ENCODE assay signal across 36 cellular contexts in the genomic region with DNA sequence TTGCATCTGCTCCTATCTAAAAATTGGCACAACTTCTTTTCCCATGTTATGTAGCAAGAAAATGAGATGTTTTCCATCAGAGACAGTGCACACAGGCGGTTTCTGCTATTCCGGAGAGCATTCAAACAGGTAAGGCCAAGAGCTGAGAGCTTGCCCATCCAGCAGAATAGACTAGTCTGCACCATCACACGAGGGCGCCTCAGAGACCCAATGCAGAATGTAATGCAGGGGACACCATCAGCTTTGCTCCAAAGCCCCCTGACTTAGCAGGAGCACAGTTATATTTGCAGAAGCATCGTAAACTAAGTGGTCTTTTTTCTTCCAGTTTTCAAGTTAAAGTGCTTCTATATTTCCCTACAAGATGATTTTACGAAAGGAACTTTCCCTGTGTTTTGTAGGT. TPM values are rescaled to one million over a fixed set of nuclear protein-coding genes. Genes with fewer than 3 reads are reported as not detected.
"Had no signal": no experiment of that assay in that cellular context is flagged by ENCODE, and none has a peak within 500 bp of the region (broad histone marks: within the 10 kb centered on the region; RNA-seq: fewer than 3 reads in every experiment).

No MANE protein-coding gene starts in this region.

- H3K27ac ChIP-seq: ascending aorta, cardiac muscle cell, coronary artery, dorsolateral prefrontal cortex, gastroesophageal sphincter, hepatocyte, neural progenitor cell, right atrium auricular region, thoracic aorta, uterus, WERI-Rb-1 had no signal

- H3K4me3 ChIP-seq: ascending aorta, cardiac muscle cell, coronary artery, dorsolateral prefrontal cortex, gastroesophageal sphincter, hepatocyte, neural progenitor cell, right atrium auricular region, smooth muscle cell, thoracic aorta, uterus had no signal

- H3K4me3 Mint-ChIP-seq: activated CD4-positive, alpha-beta memory T cell treated with anti-CD3 and anti-CD28 coated beads for 36 hours; activated CD4-positive, alpha-beta T cell treated with anti-CD3 and anti-CD28 coated beads, Interleukin-2, amount 10 ng/mL, durations not matched to agents 24 days and 14 days; activated T-cell treated with anti-CD3 and anti-CD28 coated beads, Interleukin-2, amount 50 U/mL, for 4 hours; activated T-helper 17 cell treated with anti-CD3 and anti-CD28 coated beads, Interleukin-2, amount 50 U/mL, for 72 hours; brain; neural progenitor cell had no signal

- H3K36me3 ChIP-seq: ascending aorta, cardiac muscle cell, gastroesophageal sphincter, neural progenitor cell, right atrium auricular region, thoracic aorta, uterus, WERI-Rb-1 had no signal

- H3K36me3 Mint-ChIP-seq: brain, neural progenitor cell had no signal

- ATAC-seq: activated naive CD4-positive, alpha-beta T cell treated with anti-CD3 and anti-CD28 coated beads, Interleukin-2, amount 50 U/mL, for 72 hours; activated T-cell treated with anti-CD3 and anti-CD28 coated beads, Interleukin-2, amount 50 U/mL, for 4 hours; activated T-helper 17 cell treated with anti-CD3 and anti-CD28 coated beads, Interleukin-2, amount 50 U/mL, for 72 hours; gastroesophageal sphincter; left colon had no signal

- H3K9ac ChIP-seq: neural progenitor cell had no signal

- H3K9me3 Mint-ChIP-seq: activated CD4-positive, alpha-beta memory T cell treated with anti-CD3 and anti-CD28 coated beads for 36 hours; activated CD4-positive, alpha-beta T cell treated with anti-CD3 and anti-CD28 coated beads, Interleukin-2, amount 10 ng/mL, durations not matched to agents 24 days and 14 days; activated T-cell treated with anti-CD3 and anti-CD28 coated beads, Interleukin-2, amount 50 U/mL, for 4 hours; activated T-helper 17 cell treated with anti-CD3 and anti-CD28 coated beads, Interleukin-2, amount 50 U/mL, for 72 hours; neural progenitor cell had no signal

- DNase-seq: activated CD4-positive, alpha-beta memory T cell treated with anti-CD3 and anti-CD28 coated beads for 36 hours; activated CD4-positive, alpha-beta T cell treated with anti-CD3 and anti-CD28 coated beads, Interleukin-2, amount 10 ng/mL, durations not matched to agents 24 days and 14 days; activated CD4-positive, CD25-positive, alpha-beta regulatory T cell treated with anti-CD3 and anti-CD28 coated beads, Interleukin-2, amount 50 U/mL, for 72 hours; activated gamma-delta T cell treated with Interleukin-2 at 50 U/mL for 16 hours; activated T-cell treated with anti-CD3 and anti-CD28 coated beads, Interleukin-2, amount 50 U/mL, for 4 hours; dorsolateral prefrontal cortex; effector memory CD4-positive, alpha-beta T cell; left colon; mammary epithelial cell; stimulated activated CD4-positive, alpha-beta T cell treated with anti-CD3 and anti-CD28 coated beads, Interleukin-1b, Interleukin-23, amount 100 ng/mL, for 48 hours; stimulated activated naive CD4-positive, alpha-beta T cell; T-helper 9 cell; trophoblast cell; uterus; WERI-Rb-1 had no signal

- H3K9me3 ChIP-seq: ascending aorta, gastroesophageal sphincter, right atrium auricular region, thoracic aorta, uterus had no signal

- FAIRE-seq: keratinocyte had no signal

- H3K27ac Mint-ChIP-seq: activated CD4-positive, alpha-beta T cell treated with anti-CD3 and anti-CD28 coated beads, Interleukin-2, amount 10 ng/mL, durations not matched to agents 24 days and 14 days; activated naive CD4-positive, alpha-beta T cell treated with anti-CD3 and anti-CD28 coated beads, Interleukin-2, amount 50 U/mL, for 72 hours; activated T-helper 17 cell treated with anti-CD3 and anti-CD28 coated beads, Interleukin-2, amount 50 U/mL, for 72 hours; brain; neural progenitor cell had no signal

- H3K27me3 Mint-ChIP-seq: activated CD4-positive, alpha-beta T cell treated with anti-CD3 and anti-CD28 coated beads, Interleukin-2, amount 10 ng/mL, durations not matched to agents 24 days and 14 days had no signal

- H3K4me1 Mint-ChIP-seq: brain had no signal

- H3K4me1 ChIP-seq: ascending aorta, gastroesophageal sphincter, neural progenitor cell, right atrium auricular region, uterus had no signal

RNA-seq across cellular contexts. Expression of gene IL24, which starts 4.7 kb away (rescaled TPM):
- total RNA-seq: ascending aorta, cardiac muscle cell, cerebellum, dorsolateral prefrontal cortex, gastroesophageal sphincter, hepatocyte, left colon, liver, mammary epithelial cell, mucosa of gallbladder, pulmonary artery endothelial cell, thoracic aorta, uterus had no signal
- polyA plus RNA-seq: cardiac muscle cell, esophagus, hepatocyte had no signal

RNA-seq across cellular contexts. Expression of gene FCMR, which starts 19.8 kb away (rescaled TPM):
- total RNA-seq: cardiac muscle cell, cerebellum, pulmonary artery endothelial cell, smooth muscle cell had no signal
- polyA plus RNA-seq: cardiac muscle cell had no signal

RNA-seq across cellular contexts. Expression of gene IL20, which starts 36.5 kb away (rescaled TPM):
- total RNA-seq: activated CD4-positive, alpha-beta memory T cell treated with anti-CD3 and anti-CD28 coated beads for 36 hours; activated CD4-positive, alpha-beta T cell treated with anti-CD3 and anti-CD28 coated beads, Interleukin-2, amount 10 ng/mL, durations not matched to agents 24 days and 14 days; activated naive CD4-positive, alpha-beta T cell treated with anti-CD3 and anti-CD28 coated beads, Interleukin-2, amount 50 U/mL, for 72 hours; activated T-cell treated with anti-CD3 and anti-CD28 coated beads, Interleukin-2, amount 50 U/mL, for 4 hours; activated T-helper 17 cell treated with anti-CD3 and anti-CD28 coated beads, Interleukin-2, amount 50 U/mL, for 72 hours; ascending aorta; cardiac muscle cell; cerebellum; dorsolateral prefrontal cortex; fibroblast of lung; gastroesophageal sphincter; hepatocyte; left colon; mammary epithelial cell; mucosa of gallbladder; pulmonary artery endothelial cell; smooth muscle cell; T-helper 1 cell treated with Interleukin-12 subunit alpha and Interleukin-12 subunit beta and Interleukin-4 antibody, amounts not matched to agents 30 ng/mL and 1 ng/mL, for 36 hours; thoracic aorta had no signal
- polyA plus RNA-seq: cardiac muscle cell, fibroblast of lung, hepatocyte, liver, smooth muscle cell had no signal

RNA-seq across cellular contexts. Expression of gene PIGR, which starts 44.3 kb away (rescaled TPM):
- total RNA-seq: activated CD4-positive, alpha-beta T cell treated with anti-CD3 and anti-CD28 coated beads, Interleukin-2, amount 10 ng/mL, durations not matched to agents 24 days and 14 days; cardiac muscle cell; fibroblast of lung; fibroblast of villous mesenchyme; pulmonary artery endothelial cell; right atrium auricular region; smooth muscle cell had no signal
- polyA plus RNA-seq: cardiac muscle cell, fibroblast of lung, smooth muscle cell had no signal
